In the genomic region with DNA sequence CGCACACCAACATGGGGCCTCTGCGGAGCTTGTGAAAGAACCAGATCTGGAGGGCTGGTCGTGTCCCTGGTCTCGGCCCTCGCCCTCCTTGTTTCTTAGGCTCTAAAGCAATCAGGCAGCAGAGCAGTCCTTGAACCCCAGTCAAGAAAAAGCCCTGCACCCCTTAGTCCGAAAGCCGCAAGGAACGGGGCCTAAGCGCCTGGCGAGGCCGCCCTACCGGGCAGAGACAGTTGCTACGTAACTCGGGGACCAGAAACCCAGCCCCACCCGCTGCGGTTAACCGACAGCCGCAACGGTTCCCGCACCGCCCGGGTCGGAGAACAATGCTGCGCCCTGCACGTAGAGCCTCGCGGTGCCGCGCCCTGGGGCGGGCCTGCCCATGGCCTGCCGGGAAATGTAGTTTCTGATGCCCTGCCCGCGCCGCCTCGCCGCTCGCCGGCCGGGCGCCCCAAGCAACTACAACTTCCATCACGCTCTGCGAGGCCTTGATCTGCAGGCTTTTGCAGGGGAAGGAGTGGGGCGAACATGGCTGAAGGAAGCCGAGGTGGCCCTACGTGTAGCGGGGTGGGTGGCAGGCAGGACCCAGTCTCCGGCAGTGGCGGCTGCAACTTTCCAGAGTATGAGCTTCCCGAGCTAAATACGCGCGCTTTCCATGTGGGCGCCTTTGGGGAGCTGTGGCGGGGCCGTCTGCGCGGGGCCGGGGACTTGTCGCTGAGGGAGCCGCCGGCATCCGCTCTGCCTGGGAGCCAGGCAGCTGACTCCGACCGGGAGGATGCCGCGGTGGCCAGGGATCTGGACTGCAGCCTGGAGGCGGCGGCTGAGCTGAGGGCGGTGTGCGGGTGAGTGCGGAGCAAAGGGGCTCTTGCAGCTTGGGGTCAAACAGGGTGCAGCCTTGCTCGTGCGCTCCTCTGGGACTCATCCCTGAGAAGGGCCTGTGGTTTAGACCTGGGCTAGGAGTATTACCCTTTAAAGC, we compare ENCODE assay signal across 1 cellular context.
A peak's percentile ranks its signal among the peaks of the same experiment; 100 is the strongest.
TF ChIP-seq lines count a peak whose summit lies in the region.

Gene SNAPC3 (plus strand): TSS at position 522 of the 973 bp plus-strand sequence. CDS start 4 bp downstream, at position 526.

TF ChIP-seq in HepG2, 621 proteins besides CTCF, POLR2A, EP300 and RAD21 (continued from another document and continues in another):
- TF ChIP-seq, protein P1, sequence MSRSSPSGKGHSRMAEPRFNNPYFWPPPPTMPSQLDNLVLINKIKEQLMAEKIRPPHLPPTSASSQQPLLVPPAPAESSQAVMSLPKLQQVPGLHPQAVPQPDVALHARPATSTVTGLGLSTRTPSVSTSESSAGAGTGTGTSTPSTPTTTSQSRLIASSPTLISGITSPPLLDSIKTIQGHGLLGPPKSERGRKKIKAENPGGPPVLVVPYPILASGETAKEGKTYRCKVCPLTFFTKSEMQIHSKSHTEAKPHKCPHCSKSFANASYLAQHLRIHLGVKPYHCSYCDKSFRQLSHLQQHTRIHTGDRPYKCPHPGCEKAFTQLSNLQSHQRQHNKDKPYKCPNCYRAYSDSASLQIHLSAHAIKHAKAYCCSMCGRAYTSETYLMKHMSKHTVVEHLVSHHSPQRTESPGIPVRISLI (CRISPR knock-in tag; IDR thresholded peaks at IDR 0.05; ENCODE audit: borderline replicate concordance) = 0 out of 2 replicates have a peak, but pooled peaks have one; percentile 22
- TF ChIP-seq ZNF510 (CRISPR knock-in tag; IDR thresholded peaks at IDR 0.05; ENCODE audit: low read depth) = peak; percentile 74; the same call in 1 of the 2 replicates
- TF ChIP-seq, protein P2, sequence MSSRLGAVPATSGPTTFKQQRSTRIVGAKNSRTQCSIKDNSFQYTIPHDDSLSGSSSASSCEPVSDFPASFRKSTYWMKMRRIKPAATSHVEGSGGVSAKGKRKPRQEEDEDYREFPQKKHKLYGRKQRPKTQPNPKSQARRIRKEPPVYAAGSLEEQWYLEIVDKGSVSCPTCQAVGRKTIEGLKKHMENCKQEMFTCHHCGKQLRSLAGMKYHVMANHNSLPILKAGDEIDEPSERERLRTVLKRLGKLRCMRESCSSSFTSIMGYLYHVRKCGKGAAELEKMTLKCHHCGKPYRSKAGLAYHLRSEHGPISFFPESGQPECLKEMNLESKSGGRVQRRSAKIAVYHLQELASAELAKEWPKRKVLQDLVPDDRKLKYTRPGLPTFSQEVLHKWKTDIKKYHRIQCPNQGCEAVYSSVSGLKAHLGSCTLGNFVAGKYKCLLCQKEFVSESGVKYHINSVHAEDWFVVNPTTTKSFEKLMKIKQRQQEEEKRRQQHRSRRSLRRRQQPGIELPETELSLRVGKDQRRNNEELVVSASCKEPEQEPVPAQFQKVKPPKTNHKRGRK (CRISPR knock-in tag; IDR thresholded peaks at IDR 0.05) = no peak
- TF ChIP-seq NR1H2 (CRISPR knock-in tag; IDR thresholded peaks at IDR 0.05; ENCODE audit: borderline replicate concordance, low read depth) = no peak
- 0 out of 2 replicates have a peak, but pooled peaks have one; percentile 21 for TF ChIP-seq TMF1 (CRISPR knock-in tag; IDR thresholded peaks at IDR 0.05; ENCODE audit: low read depth)
- TF ChIP-seq, protein P3, sequence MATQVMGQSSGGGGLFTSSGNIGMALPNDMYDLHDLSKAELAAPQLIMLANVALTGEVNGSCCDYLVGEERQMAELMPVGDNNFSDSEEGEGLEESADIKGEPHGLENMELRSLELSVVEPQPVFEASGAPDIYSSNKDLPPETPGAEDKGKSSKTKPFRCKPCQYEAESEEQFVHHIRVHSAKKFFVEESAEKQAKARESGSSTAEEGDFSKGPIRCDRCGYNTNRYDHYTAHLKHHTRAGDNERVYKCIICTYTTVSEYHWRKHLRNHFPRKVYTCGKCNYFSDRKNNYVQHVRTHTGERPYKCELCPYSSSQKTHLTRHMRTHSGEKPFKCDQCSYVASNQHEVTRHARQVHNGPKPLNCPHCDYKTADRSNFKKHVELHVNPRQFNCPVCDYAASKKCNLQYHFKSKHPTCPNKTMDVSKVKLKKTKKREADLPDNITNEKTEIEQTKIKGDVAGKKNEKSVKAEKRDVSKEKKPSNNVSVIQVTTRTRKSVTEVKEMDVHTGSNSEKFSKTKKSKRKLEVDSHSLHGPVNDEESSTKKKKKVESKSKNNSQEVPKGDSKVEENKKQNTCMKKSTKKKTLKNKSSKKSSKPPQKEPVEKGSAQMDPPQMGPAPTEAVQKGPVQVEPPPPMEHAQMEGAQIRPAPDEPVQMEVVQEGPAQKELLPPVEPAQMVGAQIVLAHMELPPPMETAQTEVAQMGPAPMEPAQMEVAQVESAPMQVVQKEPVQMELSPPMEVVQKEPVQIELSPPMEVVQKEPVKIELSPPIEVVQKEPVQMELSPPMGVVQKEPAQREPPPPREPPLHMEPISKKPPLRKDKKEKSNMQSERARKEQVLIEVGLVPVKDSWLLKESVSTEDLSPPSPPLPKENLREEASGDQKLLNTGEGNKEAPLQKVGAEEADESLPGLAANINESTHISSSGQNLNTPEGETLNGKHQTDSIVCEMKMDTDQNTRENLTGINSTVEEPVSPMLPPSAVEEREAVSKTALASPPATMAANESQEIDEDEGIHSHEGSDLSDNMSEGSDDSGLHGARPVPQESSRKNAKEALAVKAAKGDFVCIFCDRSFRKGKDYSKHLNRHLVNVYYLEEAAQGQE (IDR thresholded peaks at IDR 0.05; ENCODE audit: borderline replicate concordance in 1 of 2, low read depth in 1 of 2, low read length in 2 of 2) = no peak
- TF ChIP-seq MIXL1 (CRISPR knock-in tag; IDR thresholded peaks at IDR 0.05) = peak; percentile 59; the same call in 1 of the 2 replicates
- TF ChIP-seq TEAD3 (CRISPR knock-in tag; optimal IDR thresholded peaks at IDR 0.05; ENCODE audit: borderline replicate concordance) = peak; percentile 70
- peak; percentile 97; the same call in 1 of the 2 replicates for TF ChIP-seq TBP (CRISPR knock-in tag; IDR thresholded peaks at IDR 0.05)
- peak; percentile 94; the same call in 1 of the 2 replicates for TF ChIP-seq ZNF432 (CRISPR knock-in tag; IDR thresholded peaks at IDR 0.05; ENCODE audit: borderline replicate concordance)
- peak; percentile 50; the same call in 1 of the 2 replicates for TF ChIP-seq ZNF205 (CRISPR knock-in tag; IDR thresholded peaks at IDR 0.05)
- TF ChIP-seq ZNF710 (CRISPR knock-in tag; IDR thresholded peaks at IDR 0.05; ENCODE audit: borderline replicate concordance) = peak; percentile 87; the same call in 1 of the 2 replicates
- TF ChIP-seq POGZ (CRISPR knock-in tag; IDR thresholded peaks at IDR 0.05) = peak; percentile 91
- TF ChIP-seq NFKB2 (CRISPR knock-in tag; IDR thresholded peaks at IDR 0.05; ENCODE audit: borderline replicate concordance) = peak; percentile 40; the same call in 1 of the 2 replicates
- TF ChIP-seq GTF3A (CRISPR knock-in tag; conservative IDR thresholded peaks at IDR 0.05) = no peak; the same call in 1 of the 2 replicates
- TF ChIP-seq KAT8 (CRISPR knock-in tag; IDR thresholded peaks at IDR 0.05) = peak; percentile 91
- TF ChIP-seq, protein P4, sequence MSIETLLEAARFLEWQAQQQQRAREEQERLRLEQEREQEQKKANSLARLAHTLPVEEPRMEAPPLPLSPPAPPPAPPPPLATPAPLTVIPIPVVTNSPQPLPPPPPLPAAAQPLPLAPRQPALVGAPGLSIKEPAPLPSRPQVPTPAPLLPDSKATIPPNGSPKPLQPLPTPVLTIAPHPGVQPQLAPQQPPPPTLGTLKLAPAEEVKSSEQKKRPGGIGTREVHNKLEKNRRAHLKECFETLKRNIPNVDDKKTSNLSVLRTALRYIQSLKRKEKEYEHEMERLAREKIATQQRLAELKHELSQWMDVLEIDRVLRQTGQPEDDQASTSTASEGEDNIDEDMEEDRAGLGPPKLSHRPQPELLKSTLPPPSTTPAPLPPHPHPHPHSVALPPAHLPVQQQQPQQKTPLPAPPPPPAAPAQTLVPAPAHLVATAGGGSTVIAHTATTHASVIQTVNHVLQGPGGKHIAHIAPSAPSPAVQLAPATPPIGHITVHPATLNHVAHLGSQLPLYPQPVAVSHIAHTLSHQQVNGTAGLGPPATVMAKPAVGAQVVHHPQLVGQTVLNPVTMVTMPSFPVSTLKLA (IDR thresholded peaks at IDR 0.05) = peak; percentile 25; the same call in 1 of the 2 replicates
- TF ChIP-seq ZFP62 (CRISPR knock-in tag; IDR thresholded peaks at IDR 0.05) = peak; percentile 50; the same call in 1 of the 2 replicates
- TF ChIP-seq, protein P5, sequence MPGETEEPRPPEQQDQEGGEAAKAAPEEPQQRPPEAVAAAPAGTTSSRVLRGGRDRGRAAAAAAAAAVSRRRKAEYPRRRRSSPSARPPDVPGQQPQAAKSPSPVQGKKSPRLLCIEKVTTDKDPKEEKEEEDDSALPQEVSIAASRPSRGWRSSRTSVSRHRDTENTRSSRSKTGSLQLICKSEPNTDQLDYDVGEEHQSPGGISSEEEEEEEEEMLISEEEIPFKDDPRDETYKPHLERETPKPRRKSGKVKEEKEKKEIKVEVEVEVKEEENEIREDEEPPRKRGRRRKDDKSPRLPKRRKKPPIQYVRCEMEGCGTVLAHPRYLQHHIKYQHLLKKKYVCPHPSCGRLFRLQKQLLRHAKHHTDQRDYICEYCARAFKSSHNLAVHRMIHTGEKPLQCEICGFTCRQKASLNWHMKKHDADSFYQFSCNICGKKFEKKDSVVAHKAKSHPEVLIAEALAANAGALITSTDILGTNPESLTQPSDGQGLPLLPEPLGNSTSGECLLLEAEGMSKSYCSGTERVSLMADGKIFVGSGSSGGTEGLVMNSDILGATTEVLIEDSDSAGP (CRISPR knock-in tag; IDR thresholded peaks at IDR 0.05; ENCODE audit: borderline replicate concordance) = peak; percentile 93
- peak; percentile 87 for TF ChIP-seq PATZ1 (CRISPR knock-in tag; IDR thresholded peaks at IDR 0.05)
- TF ChIP-seq ZBTB7B (CRISPR knock-in tag; IDR thresholded peaks at IDR 0.05) = peak; percentile 54; the same call in 1 of the 2 replicates
- TF ChIP-seq ISX (CRISPR knock-in tag; conservative IDR thresholded peaks at IDR 0.05) = no peak
- no peak for TF ChIP-seq ZNF326 (CRISPR knock-in tag; IDR thresholded peaks at IDR 0.05; ENCODE audit: borderline replicate concordance)
- no peak for TF ChIP-seq ZNF282 (IDR thresholded peaks at IDR 0.05; ENCODE audit: partially characterized antibody)
- TF ChIP-seq, protein P6, sequence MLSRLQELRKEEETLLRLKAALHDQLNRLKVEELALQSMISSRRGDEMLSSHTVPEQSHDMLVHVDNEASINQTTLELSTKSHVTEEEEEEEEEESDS (CRISPR knock-in tag; IDR thresholded peaks at IDR 0.05; ENCODE audit: borderline replicate concordance) = no peak
- TF ChIP-seq PHF20 (CRISPR knock-in tag; IDR thresholded peaks at IDR 0.05) = peak; percentile 73
- TF ChIP-seq ZNF644 (CRISPR knock-in tag; IDR thresholded peaks at IDR 0.05; ENCODE audit: low read depth) = no peak
- TF ChIP-seq POLR2AphosphoS5 (IDR thresholded peaks at IDR 0.05; ENCODE audit: low read depth, low read length) = peak; percentile 92
- TF ChIP-seq SIN3A (IDR thresholded peaks at IDR 0.05; ENCODE audit: borderline replicate concordance, low read depth, low read length) = peak; percentile 27; the same call in 1 of the 2 replicates
- TF ChIP-seq KLF12 (CRISPR knock-in tag; IDR thresholded peaks at IDR 0.05; ENCODE audit: borderline replicate concordance) = peak; percentile 98
- peak; percentile 52; the same call in 1 of the 2 replicates for TF ChIP-seq GFI1 (CRISPR knock-in tag; IDR thresholded peaks at IDR 0.05; ENCODE audit: borderline replicate concordance)
- peak; percentile 91 for TF ChIP-seq RBM39 (IDR thresholded peaks at IDR 0.05; ENCODE audit: low read depth, low read length, poor library complexity, severe bottlenecking)
- peak; percentile 76; the same call in 2 of the 3 replicates for TF ChIP-seq MXI1 (IDR thresholded peaks at IDR 0.05; ENCODE audit: borderline replicate concordance, low read depth, low read length)
- TF ChIP-seq LRRFIP1 (CRISPR knock-in tag; conservative IDR thresholded peaks at IDR 0.05) = no peak
